ENCODE assay signal across 1 cellular context in the genomic region with DNA sequence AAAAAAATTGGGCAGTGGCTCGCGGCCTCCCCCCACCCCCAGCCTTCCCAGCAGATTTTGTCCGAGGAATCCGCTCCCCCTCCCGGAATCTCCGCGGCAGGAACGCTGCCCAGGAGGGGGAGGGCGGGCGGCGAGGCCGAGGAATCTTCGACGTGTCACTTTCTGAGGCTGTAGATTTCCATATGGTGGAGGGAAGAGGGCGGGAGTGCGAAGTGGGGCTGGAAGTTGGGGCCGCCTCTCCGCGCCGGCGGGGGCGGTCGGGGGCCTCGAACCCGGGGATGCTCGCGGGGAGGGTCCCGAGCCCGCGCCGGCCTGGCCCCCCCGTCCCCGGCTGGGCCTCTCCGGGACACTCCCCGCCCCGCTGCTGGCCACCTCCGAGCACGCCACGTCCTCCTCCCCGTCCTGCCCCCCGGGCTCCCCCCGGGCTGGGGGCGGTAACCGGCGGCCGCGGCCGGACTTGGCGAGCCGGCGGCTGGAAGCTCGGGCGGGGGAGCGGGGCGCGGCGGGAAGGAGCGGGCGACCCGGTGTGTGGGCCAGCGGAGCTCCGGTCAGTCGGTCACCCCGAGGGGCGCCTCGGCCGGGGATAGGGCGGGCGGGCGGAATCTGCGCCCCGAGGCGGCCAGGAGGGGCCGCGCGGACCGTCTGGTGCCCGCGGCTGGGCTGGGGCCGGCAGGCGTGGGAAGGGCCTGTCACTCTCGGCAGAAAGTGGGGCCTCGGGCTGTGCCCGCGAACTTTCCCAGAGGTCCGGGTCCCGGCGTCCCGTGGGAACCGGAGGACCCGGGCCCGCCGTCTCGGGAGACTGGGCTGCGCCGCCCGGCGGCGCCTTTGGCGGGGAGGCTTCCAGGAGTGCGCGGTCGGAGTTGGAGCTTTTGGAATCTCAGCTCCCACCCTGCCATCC.
TF ChIP-seq lines count a peak whose summit lies in the region.

No MANE protein-coding gene starts in this region.

TF ChIP-seq in HepG2, 621 proteins besides CTCF, POLR2A, EP300 and RAD21 (continued from another document):
- peak; percentile 95; the same call in 1 of the 2 replicates for TF ChIP-seq AFF4 (CRISPR knock-in tag; IDR thresholded peaks at IDR 0.05)
- 0 out of 2 replicates have a peak, but pooled peaks have one; percentile 30 for TF ChIP-seq ZNF329 (CRISPR knock-in tag; IDR thresholded peaks at IDR 0.05; ENCODE audit: low read depth)
- TF ChIP-seq HCFC1 (IDR thresholded peaks at IDR 0.05; ENCODE audit: low read depth, low read length): no peak
- no peak for TF ChIP-seq RBM39 (IDR thresholded peaks at IDR 0.05; ENCODE audit: low read depth, low read length, poor library complexity, severe bottlenecking)
- peak; percentile 31; the same call in 1 of the 2 replicates for TF ChIP-seq ZNF616 (CRISPR knock-in tag; IDR thresholded peaks at IDR 0.05; ENCODE audit: low read depth)
- no peak for TF ChIP-seq ZNF556 (CRISPR knock-in tag; IDR thresholded peaks at IDR 0.05; ENCODE audit: borderline replicate concordance)
- TF ChIP-seq ZNF749 (CRISPR knock-in tag; IDR thresholded peaks at IDR 0.05; ENCODE audit: borderline replicate concordance): peak; percentile 22; the same call in 1 of the 2 replicates
- TF ChIP-seq MED13 (CRISPR knock-in tag; IDR thresholded peaks at IDR 0.05): 0 out of 2 replicates have a peak, but pooled peaks have one; percentile 5
- no peak for TF ChIP-seq SIX1 (CRISPR knock-in tag; IDR thresholded peaks at IDR 0.05; ENCODE audit: borderline replicate concordance)
- TF ChIP-seq GABPB1 (CRISPR knock-in tag; IDR thresholded peaks at IDR 0.05): peak; percentile 27; the same call in 1 of the 2 replicates
- TF ChIP-seq, protein P1, sequence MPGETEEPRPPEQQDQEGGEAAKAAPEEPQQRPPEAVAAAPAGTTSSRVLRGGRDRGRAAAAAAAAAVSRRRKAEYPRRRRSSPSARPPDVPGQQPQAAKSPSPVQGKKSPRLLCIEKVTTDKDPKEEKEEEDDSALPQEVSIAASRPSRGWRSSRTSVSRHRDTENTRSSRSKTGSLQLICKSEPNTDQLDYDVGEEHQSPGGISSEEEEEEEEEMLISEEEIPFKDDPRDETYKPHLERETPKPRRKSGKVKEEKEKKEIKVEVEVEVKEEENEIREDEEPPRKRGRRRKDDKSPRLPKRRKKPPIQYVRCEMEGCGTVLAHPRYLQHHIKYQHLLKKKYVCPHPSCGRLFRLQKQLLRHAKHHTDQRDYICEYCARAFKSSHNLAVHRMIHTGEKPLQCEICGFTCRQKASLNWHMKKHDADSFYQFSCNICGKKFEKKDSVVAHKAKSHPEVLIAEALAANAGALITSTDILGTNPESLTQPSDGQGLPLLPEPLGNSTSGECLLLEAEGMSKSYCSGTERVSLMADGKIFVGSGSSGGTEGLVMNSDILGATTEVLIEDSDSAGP (CRISPR knock-in tag; IDR thresholded peaks at IDR 0.05; ENCODE audit: borderline replicate concordance): peak; percentile 7; the same call in 1 of the 2 replicates
- peak; percentile 73 for TF ChIP-seq AGO1 (IDR thresholded peaks at IDR 0.05; ENCODE audit: low read depth, low read length, poor library complexity, severe bottlenecking)
- TF ChIP-seq ZBTB42 (CRISPR knock-in tag; IDR thresholded peaks at IDR 0.05): no peak
- TF ChIP-seq ZNF772 (CRISPR knock-in tag; IDR thresholded peaks at IDR 0.05): no peak; the same call in 1 of the 2 replicates
- TF ChIP-seq ASH2L (IDR thresholded peaks at IDR 0.05; ENCODE audit: insufficient read length, low read depth, low read length): peak; percentile 58
- no peak for TF ChIP-seq RFXAP (CRISPR knock-in tag; IDR thresholded peaks at IDR 0.05; ENCODE audit: borderline replicate concordance)
- TF ChIP-seq MXD4 (CRISPR knock-in tag; IDR thresholded peaks at IDR 0.05): no peak; the same call in 1 of the 2 replicates
- 0 out of 2 replicates have a peak, but pooled peaks have one; percentile 50 for TF ChIP-seq CBX5 (CRISPR knock-in tag; IDR thresholded peaks at IDR 0.05; ENCODE audit: borderline replicate concordance)
- TF ChIP-seq LCORL (IDR thresholded peaks at IDR 0.05): no peak
- no peak; the same call in 1 of the 2 replicates for TF ChIP-seq LCORL (CRISPR knock-in tag; IDR thresholded peaks at IDR 0.05)
- TF ChIP-seq ZMYM3 (CRISPR knock-in tag; IDR thresholded peaks at IDR 0.05): no peak
- TF ChIP-seq, protein P2, sequence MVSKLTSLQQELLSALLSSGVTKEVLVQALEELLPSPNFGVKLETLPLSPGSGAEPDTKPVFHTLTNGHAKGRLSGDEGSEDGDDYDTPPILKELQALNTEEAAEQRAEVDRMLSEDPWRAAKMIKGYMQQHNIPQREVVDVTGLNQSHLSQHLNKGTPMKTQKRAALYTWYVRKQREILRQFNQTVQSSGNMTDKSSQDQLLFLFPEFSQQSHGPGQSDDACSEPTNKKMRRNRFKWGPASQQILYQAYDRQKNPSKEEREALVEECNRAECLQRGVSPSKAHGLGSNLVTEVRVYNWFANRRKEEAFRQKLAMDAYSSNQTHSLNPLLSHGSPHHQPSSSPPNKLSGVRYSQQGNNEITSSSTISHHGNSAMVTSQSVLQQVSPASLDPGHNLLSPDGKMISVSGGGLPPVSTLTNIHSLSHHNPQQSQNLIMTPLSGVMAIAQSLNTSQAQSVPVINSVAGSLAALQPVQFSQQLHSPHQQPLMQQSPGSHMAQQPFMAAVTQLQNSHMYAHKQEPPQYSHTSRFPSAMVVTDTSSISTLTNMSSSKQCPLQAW (CRISPR knock-in tag; IDR thresholded peaks at IDR 0.05): no peak; the same call in 1 of the 2 replicates
- TF ChIP-seq ZNF672 (CRISPR knock-in tag; IDR thresholded peaks at IDR 0.05): no peak
